8 cellular contexts compared by ENCODE assay signal in the genomic region with DNA sequence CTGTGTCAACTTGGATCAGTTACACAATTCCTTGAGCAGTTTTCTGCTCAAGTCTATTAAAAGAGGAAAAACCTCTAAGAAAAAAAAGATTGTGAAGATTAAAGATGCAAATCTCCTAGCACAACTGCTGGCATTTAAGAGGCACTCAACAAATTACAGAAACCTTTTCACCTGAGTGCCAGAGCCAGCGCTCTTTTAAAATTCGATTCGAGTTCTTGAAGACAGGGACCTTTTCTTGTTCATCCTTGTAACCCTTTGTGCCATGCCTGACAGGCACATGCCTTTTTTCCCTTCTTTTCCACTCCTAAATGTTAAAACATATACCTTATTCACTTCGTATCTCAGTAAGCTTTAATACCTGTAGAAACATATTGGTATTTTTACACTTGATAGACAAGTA. TPM values are rescaled to one million over a fixed set of nuclear protein-coding genes. Genes with fewer than 3 reads are reported as not detected.
DNase-seq lines count a peak whose midpoint lies in the region; ATAC-seq and TF ChIP-seq lines count a peak whose summit lies in the region.

No MANE protein-coding gene starts in this region.

- no peak for DNase-seq in activated T-cell treated with anti-CD3 and anti-CD28 coated beads, Interleukin-2, amount 50 U/mL, for 4 hours
- no peak for DNase-seq in activated T-cell treated with anti-CD3 and anti-CD28 coated beads, Interleukin-2, amount 50 U/mL, for 48 hours
- no peak for DNase-seq in activated naive CD8-positive, alpha-beta T cell treated with anti-CD3 and anti-CD28 coated beads for 36 hours
- DNase-seq in left lobe of liver (ENCODE audit: low spot score) = no peak
- DNase-seq in transverse colon = no peak
- no peak for DNase-seq in GM20000 (ENCODE audit: low spot score)
- no peak for DNase-seq in SIG-M5 treated with dmso at 0.1 percent for 504 hours (lab: John Stamatoyannopoulos, UW; ENCODE audit: unreplicated experiment)

- TF ChIP-seq EP300 in transverse colon (IDR thresholded peaks at IDR 0.05; ENCODE audit: low read depth) = no peak

- H3K4me3 ChIP-seq in transverse colon = peak overlapping the region; percentile 53 to 81 (median 62)

- in situ Hi-C loops in transverse colon (cut with MboI; ENCODE audit: low pct_ligation_motif_present in 1 of 4, low pct_unique_long_range_greater_than_20kb in 1 of 4, low sequenced_read_pairs in 3 of 4) = no loop called here

- peak overlapping the region in 2 of 4 donors; percentile 87 to 89 for H3K27ac ChIP-seq in transverse colon

- no peaks in the 10 kb centered on the region for H3K36me3 ChIP-seq in transverse colon

- H3K27ac Mint-ChIP-seq in activated naive CD8-positive, alpha-beta T cell treated with anti-CD3 and anti-CD28 coated beads for 36 hours = peak overlapping the region; percentile 95

- TF ChIP-seq POLR2A in transverse colon (IDR thresholded peaks at IDR 0.05) = no peak

- peaks cover 7% of the 10 kb centered on the region for H3K36me3 Mint-ChIP-seq in activated T-cell treated with anti-CD3 and anti-CD28 coated beads, Interleukin-2, amount 50 U/mL, for 4 hours (ENCODE audit: insufficient read depth)
- H3K36me3 Mint-ChIP-seq in activated naive CD8-positive, alpha-beta T cell treated with anti-CD3 and anti-CD28 coated beads for 36 hours = peaks cover 16% of the 10 kb centered on the region

- no peaks in the 10 kb centered on the region for H3K27me3 ChIP-seq in transverse colon

- WGBS in transverse colon (ENCODE audit: low coverage in 1 of 2), 2 donors = 0 to 2% methylated on average over 4 of the region's 4 CpGs

- no peaks in the 10 kb centered on the region for H3K27me3 Mint-ChIP-seq in activated T-cell treated with anti-CD3 and anti-CD28 coated beads, Interleukin-2, amount 50 U/mL, for 4 hours (ENCODE audit: low read depth)
- H3K27me3 Mint-ChIP-seq in activated naive CD8-positive, alpha-beta T cell treated with anti-CD3 and anti-CD28 coated beads for 36 hours = no peaks in the 10 kb centered on the region

- H3K4me1 ChIP-seq in transverse colon = peaks cover 7 to 28% (median 14%) of the 10 kb centered on the region in 4 donors

- TF ChIP-seq CTCF in transverse colon (IDR thresholded peaks at IDR 0.05) (no peak), GM20000 (IDR thresholded peaks at IDR 0.05; ENCODE audit: extremely low read depth, missing control alignments) (no peak)

- H3K4me1 Mint-ChIP-seq in activated T-cell treated with anti-CD3 and anti-CD28 coated beads, Interleukin-2, amount 50 U/mL, for 4 hours (ENCODE audit: low read depth) = peaks cover 44% of the 10 kb centered on the region
- H3K4me1 Mint-ChIP-seq in activated naive CD8-positive, alpha-beta T cell treated with anti-CD3 and anti-CD28 coated beads for 36 hours = peaks cover 25% of the 10 kb centered on the region

- no peak for ATAC-seq in activated T-cell treated with anti-CD3 and anti-CD28 coated beads, Interleukin-2, amount 50 U/mL, for 4 hours
- ATAC-seq in left lobe of liver = peak; percentile 3
- ATAC-seq in HG02759 (IDR thresholded peaks at IDR 0.05; ENCODE audit: unreplicated experiment) = no peak

- H3K9me3 ChIP-seq in transverse colon = no peaks in the 10 kb centered on the region

- H3K9me3 Mint-ChIP-seq in activated T-cell treated with anti-CD3 and anti-CD28 coated beads, Interleukin-2, amount 50 U/mL, for 4 hours = no peaks in the 10 kb centered on the region
- no peaks in the 10 kb centered on the region for H3K9me3 Mint-ChIP-seq in activated naive CD8-positive, alpha-beta T cell treated with anti-CD3 and anti-CD28 coated beads for 36 hours

- intact Hi-C loops in transverse colon (cut with DNase I; ENCODE audit: low total_unique reads) = loop anchor here (2.0 kb wide), 1 partner anchor 36 kb away; no protein-coding TSS in a partner anchor

- H3K4me3 Mint-ChIP-seq in activated T-cell treated with anti-CD3 and anti-CD28 coated beads, Interleukin-2, amount 50 U/mL, for 4 hours = peak overlapping the region; percentile 97
- peak overlapping the region; percentile 95 for H3K4me3 Mint-ChIP-seq in activated naive CD8-positive, alpha-beta T cell treated with anti-CD3 and anti-CD28 coated beads for 36 hours

RNA-seq across cellular contexts. Expression of a gene that starts 0.8 kb away (rescaled TPM):
- total RNA-seq in activated T-cell treated with anti-CD3 and anti-CD28 coated beads, Interleukin-2, amount 50 U/mL, for 4 hours = 10 to 100 TPM in 1 of 3 donors, 1 to 10 TPM in 2; 6.7 to 10.6 (median 8.9) TPM
- total RNA-seq in activated naive CD8-positive, alpha-beta T cell treated with anti-CD3 and anti-CD28 coated beads for 36 hours = 10 to 100 TPM; 13.0 to 15.5 TPM
- total RNA-seq in left lobe of liver = 27.1 TPM
- 10 to 100 TPM in 3 of 4 donors, 1 to 10 TPM in 1; 8.6 to 69.3 (median 15.4) TPM for total RNA-seq in transverse colon

RNA-seq across cellular contexts. Expression of a gene that starts 8.6 kb away (rescaled TPM):
- total RNA-seq in activated T-cell treated with anti-CD3 and anti-CD28 coated beads, Interleukin-2, amount 50 U/mL, for 4 hours = 1 to 10 TPM; 7.8 to 8.6 (median 8.3) TPM
- 10 to 100 TPM; 12.9 TPM for total RNA-seq in activated naive CD8-positive, alpha-beta T cell treated with anti-CD3 and anti-CD28 coated beads for 36 hours
- total RNA-seq in left lobe of liver (7.7 TPM), transverse colon (10 to 100 TPM; 15.8 to 24.1 (median 18.7) TPM)
